In the genomic region with DNA sequence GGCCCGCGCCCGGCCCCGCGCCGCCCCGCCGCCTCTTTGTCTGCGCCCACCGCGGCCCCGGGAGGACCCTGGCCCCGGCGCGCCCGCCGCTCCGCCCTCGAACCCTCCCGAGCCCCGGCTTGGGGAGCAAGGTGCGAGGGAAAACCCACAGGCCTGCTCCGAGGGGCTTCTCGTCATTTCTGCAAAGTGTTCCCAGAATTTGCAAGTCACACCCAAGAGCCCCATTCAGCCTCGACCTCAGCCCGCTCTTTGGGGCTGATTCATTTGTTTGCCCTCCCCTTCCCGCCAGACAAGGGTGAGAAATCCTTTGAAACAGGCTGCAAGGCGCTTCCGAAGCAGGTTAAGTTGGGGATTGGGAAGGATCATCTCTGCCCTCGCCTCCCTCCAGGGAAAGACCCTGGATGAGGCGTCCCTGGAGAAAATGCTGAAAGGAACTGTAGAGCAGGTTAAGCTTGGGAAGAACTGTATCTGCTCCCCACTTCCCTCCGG, we compare ENCODE assay signal across 8 cellular contexts. TPM values are rescaled to one million over a fixed set of nuclear protein-coding genes. Genes with fewer than 3 reads are reported as not detected.
DNase-seq lines count a peak whose midpoint lies in the region; ATAC-seq lines count a peak whose summit lies in the region.

No MANE protein-coding gene starts in this region.

- intact Hi-C loops in posterior vena cava (cut with DNase I) = loop anchor here in 1 of 2 donors (5.0 kb wide), 1 partner anchor 49 kb away; no protein-coding TSS in a partner anchor

- H3K36me3 Mint-ChIP-seq in activated T-helper 17 cell treated with anti-CD3 and anti-CD28 coated beads, Interleukin-2, amount 50 U/mL, for 72 hours (ENCODE audit: low read depth) = peaks cover 4% of the 10 kb centered on the region

- ATAC-seq in GM21576 (IDR thresholded peaks at IDR 0.05; ENCODE audit: unreplicated experiment) (peak; percentile 7), HG02840 (IDR thresholded peaks at IDR 0.05; ENCODE audit: low FRiP score, unreplicated experiment) (no peak)
- peak; percentile 42 for ATAC-seq in activated T-helper 17 cell treated with anti-CD3 and anti-CD28 coated beads, Interleukin-2, amount 50 U/mL, for 72 hours (replicated peaks)

- H3K4me1 Mint-ChIP-seq in activated T-helper 17 cell treated with anti-CD3 and anti-CD28 coated beads, Interleukin-2, amount 50 U/mL, for 72 hours = peaks cover 20% of the 10 kb centered on the region

- no peaks in the 10 kb centered on the region for H3K9me3 Mint-ChIP-seq in activated T-helper 17 cell treated with anti-CD3 and anti-CD28 coated beads, Interleukin-2, amount 50 U/mL, for 72 hours

- peak overlapping the region; percentile 83 for H3K27ac Mint-ChIP-seq in activated T-helper 17 cell treated with anti-CD3 and anti-CD28 coated beads, Interleukin-2, amount 50 U/mL, for 72 hours

- peak overlapping the region; percentile 86 for H3K4me3 Mint-ChIP-seq in activated T-helper 17 cell treated with anti-CD3 and anti-CD28 coated beads, Interleukin-2, amount 50 U/mL, for 72 hours

- peak; percentile 41 for DNase-seq in AG08395 (ENCODE audit: low spot score)
- DNase-seq in NCI-H460 (ENCODE audit: extremely low read depth, low read depth) = peak; percentile 68
- DNase-seq in germinal center (ENCODE audit: low spot score) = peak; percentile 8
- peak; percentile 82 for DNase-seq in posterior vena cava (ENCODE audit: low spot score)
- DNase-seq in inferior parietal cortex (ENCODE audit: extremely low spot score) = no peak

- H3K27me3 Mint-ChIP-seq in activated T-helper 17 cell treated with anti-CD3 and anti-CD28 coated beads, Interleukin-2, amount 50 U/mL, for 72 hours = no peaks in the 10 kb centered on the region

RNA-seq across cellular contexts. Expression of a gene that starts 0.3 kb away (rescaled TPM):
- 106 and 120 TPM in 2 replicates for total RNA-seq in NCI-H460 (2014; rRNA removed; shearing (Covaris generic))
- polyA plus RNA-seq in NCI-H460 (2014; cell fraction: nucleus; rRNA removed) = 82.6 and 118 TPM in 2 replicates
- total RNA-seq in activated T-helper 17 cell treated with anti-CD3 and anti-CD28 coated beads, Interleukin-2, amount 50 U/mL, for 72 hours = 10 to 100 TPM; 61.0 to 86.1 TPM
- total RNA-seq in posterior vena cava = 100 to 1,000 TPM; 141 to 226 TPM
